Comparison of ENCODE assay signal across 8 cellular contexts in the genomic region with DNA sequence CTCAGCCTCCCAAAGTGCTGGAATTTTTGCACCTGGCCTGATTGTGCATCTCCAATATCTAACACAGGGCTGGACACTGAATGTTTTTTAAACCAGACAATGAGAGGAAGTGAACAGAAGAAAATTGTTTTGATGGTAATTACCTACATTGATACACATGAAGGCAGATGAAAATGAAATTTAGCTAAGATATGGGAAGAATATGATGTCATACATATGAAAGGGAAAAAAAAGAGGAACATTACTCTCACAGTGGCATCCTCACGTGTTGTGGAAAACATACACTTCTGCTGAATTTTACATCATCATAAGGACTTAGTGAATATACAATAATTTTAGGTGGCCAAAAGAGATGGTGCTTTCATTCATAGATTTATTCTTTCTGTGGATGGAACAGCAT.
"Had no signal": no experiment of that assay in that cellular context is flagged by ENCODE, and none has a peak within 500 bp of the region (broad histone marks: within the 10 kb centered on the region; RNA-seq: fewer than 3 reads in every experiment).

No MANE protein-coding gene starts in this region.

- H3K27ac ChIP-seq: HL-60, KMS-11 had no signal

- H3K4me3 Mint-ChIP-seq: IgD-negative memory B cell had no signal

- H3K27ac Mint-ChIP-seq: IgD-negative memory B cell had no signal

- H3K36me3 Mint-ChIP-seq: IgD-negative memory B cell had no signal

- H3K4me1 Mint-ChIP-seq: IgD-negative memory B cell had no signal

- ATAC-seq: K562 had no signal

- H3K4me2 ChIP-seq: KMS-11 had no signal

- DNase-seq: IMR-90, KBM-7, KG1 had no signal

- FAIRE-seq: HTR-8/SVneo, K562 had no signal

- H3K9me3 Mint-ChIP-seq: IgD-negative memory B cell had no signal

- H3K9ac ChIP-seq: KMS-11 had no signal

- H3K4me3 ChIP-seq: K562 had no signal
